ENCODE assay signal across 8 cellular contexts in genomic region chr21:29024474-29025327, GRCh38. TPM values are rescaled to one million over a fixed set of nuclear protein-coding genes. Genes with fewer than 3 reads are reported as not detected.
DNase-seq lines count a peak whose midpoint lies in the region; TF ChIP-seq lines count a peak whose summit lies in the region.

TSS of gene USP16 (plus strand) at chr21:29024668. CDS start at chr21:29027914, 3,246 bp downstream.

- in situ Hi-C loops in SK-MEL-5 (cut with HindIII; ENCODE audit: low pct_unique_long_range_greater_than_20kb, low sequenced_read_pairs): no loop called here

- POLR2A ChIA-PET in HEK293T (lab: Yijun Ruan, JAX): interaction anchor here (0.6 to 4.5 kb wide), 18 partner anchors 9 to 131 kb away, joined by 3 to 55 read pairs (median 4); partner anchors contain the start of genes CCT8 and LTN1

- peak within 1 kb of the TSS; percentile 97 for H3K27ac ChIP-seq in subcutaneous abdominal adipose tissue (ENCODE audit: low read depth, low read length)

- H3K9ac ChIP-seq in subcutaneous abdominal adipose tissue (ENCODE audit: low read length in 5 of 5): peak within 1 kb of the TSS; percentile 93 to 99 (median 99)

- H3K4me3 ChIP-seq in neuron (ENCODE audit: low read length) (peak within 1 kb of the TSS; percentile 67), subcutaneous abdominal adipose tissue (ENCODE audit: low read depth in 1 of 5, low read length in 5 of 5) (peak within 1 kb of the TSS; percentile 78 to 97 (median 95))

- CTCF ChIA-PET in HEK293T (lab: Yijun Ruan, JAX): no interaction called here

- peak within 1 kb of the TSS; percentile 80 for H2AFZ ChIP-seq in neuron (ENCODE audit: low read depth, low read length)

- DNase-seq in GF-D8 (lab: John Stamatoyannopoulos, UW) (peak; percentile 98), HEK293T (ENCODE audit: extremely low spot score) (peak; percentile 98), MV-4-11 (lab: John Stamatoyannopoulos, UW) (peak; percentile 96), SK-MEL-5 (ENCODE audit: low read depth, low spot score) (peak; percentile 97), foreskin melanocyte (peak; percentile 99)
- DNase-seq in activated naive CD4-positive, alpha-beta T cell treated with Interleukin-2 at 50 U/mL for 16 hours: peak; percentile 95

- peaks cover 6% of the 10 kb centered on the region for H3K36me3 ChIP-seq in neuron (ENCODE audit: insufficient read depth, low read length)
- H3K36me3 ChIP-seq in subcutaneous abdominal adipose tissue (ENCODE audit: control insufficient read depth in 5 of 5, insufficient read depth in 5 of 5, low read length in 5 of 5): peaks cover 0 to 6% (median 2%) of the 10 kb centered on the region in 5 donors

- peaks cover 11% of the 10 kb centered on the region for H3K4me1 ChIP-seq in neuron (ENCODE audit: insufficient read depth, low read length)
- peaks cover 7 to 26% (median 21%) of the 10 kb centered on the region in 5 donors for H3K4me1 ChIP-seq in subcutaneous abdominal adipose tissue (ENCODE audit: control insufficient read depth in 5 of 5, insufficient read depth in 5 of 5, low read length in 5 of 5)

- H3K9me3 ChIP-seq in neuron (ENCODE audit: low read length): no peaks in the 10 kb centered on the region
- H3K9me3 ChIP-seq in subcutaneous abdominal adipose tissue (ENCODE audit: control insufficient read depth in 5 of 5, low read length in 5 of 5): no peaks in the 10 kb centered on the region

- no peaks in the 10 kb centered on the region for H3K27me3 ChIP-seq in neuron (ENCODE audit: insufficient read depth, low read length)
- no peaks in the 10 kb centered on the region for H3K27me3 ChIP-seq in subcutaneous abdominal adipose tissue (ENCODE audit: control insufficient read depth in 5 of 5, insufficient read depth in 4 of 5, low read length in 5 of 5)

TF ChIP-seq in HEK293T, 16 proteins besides CTCF, POLR2A, EP300 and RAD21:
- no peak for TF ChIP-seq SUZ12 (IDR thresholded peaks at IDR 0.05)
- TF ChIP-seq LEF1 (IDR thresholded peaks at IDR 0.05; ENCODE audit: borderline replicate concordance): no peak
- TF ChIP-seq ELF4 (IDR thresholded peaks at IDR 0.05): peak; percentile 66
- TF ChIP-seq TARDBP (IDR thresholded peaks at IDR 0.05): peak; percentile 85
- TF ChIP-seq, protein P1, sequence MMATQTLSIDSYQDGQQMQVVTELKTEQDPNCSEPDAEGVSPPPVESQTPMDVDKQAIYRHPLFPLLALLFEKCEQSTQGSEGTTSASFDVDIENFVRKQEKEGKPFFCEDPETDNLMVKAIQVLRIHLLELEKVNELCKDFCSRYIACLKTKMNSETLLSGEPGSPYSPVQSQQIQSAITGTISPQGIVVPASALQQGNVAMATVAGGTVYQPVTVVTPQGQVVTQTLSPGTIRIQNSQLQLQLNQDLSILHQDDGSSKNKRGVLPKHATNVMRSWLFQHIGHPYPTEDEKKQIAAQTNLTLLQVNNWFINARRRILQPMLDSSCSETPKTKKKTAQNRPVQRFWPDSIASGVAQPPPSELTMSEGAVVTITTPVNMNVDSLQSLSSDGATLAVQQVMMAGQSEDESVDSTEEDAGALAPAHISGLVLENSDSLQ (IDR thresholded peaks at IDR 0.05): peak; percentile 99
- peak; percentile 73 for TF ChIP-seq L3MBTL2 (conservative IDR thresholded peaks at IDR 0.05)
- no peak for TF ChIP-seq FOXM1 (IDR thresholded peaks at IDR 0.05; ENCODE audit: borderline replicate concordance)

RNA-seq across cellular contexts. Expression of gene USP16, which starts in this region (rescaled TPM):
- 41.8 and 45.2 TPM in 2 replicates for total RNA-seq in SK-MEL-5 (2014; rRNA removed; shearing (Covaris generic))
- polyA plus RNA-seq in SK-MEL-5 (2015; cell fraction: cytosol; rRNA removed): 14.2 and 21.1 TPM in 2 replicates
- polyA plus RNA-seq in SK-MEL-5 (2015; cell fraction: nucleus; rRNA removed): 46.8 and 48.1 TPM in 2 replicates

Comparison
In these comparisons a context has a peak if more than half of its experiments do, and no peak if none do; other contexts are left out.
1. Peak in every context shown above with its lines: DNase-seq, H3K4me3 ChIP-seq and H3K27ac ChIP-seq.